8 cellular contexts compared by ENCODE assay signal in genomic region chr1:231242516-231243198, GRCh38. TPM values are rescaled to one million over a fixed set of nuclear protein-coding genes. Genes with fewer than 3 reads are reported as not detected.
A peak's percentile ranks its signal among the peaks of the same experiment; 100 is the strongest.
DNase-seq lines count a peak whose midpoint lies in the region; ATAC-seq and TF ChIP-seq lines count a peak whose summit lies in the region.

No MANE protein-coding gene starts in this region.

- no peaks in the 10 kb centered on the region for H3K9me3 Mint-ChIP-seq in type B pancreatic cell

- ATAC-seq in heart left ventricle (no peak), upper lobe of left lung (ENCODE audit: low FRiP score in 2 of 2) (no peak), left lobe of liver (no peak), GM19328 (IDR thresholded peaks at IDR 0.05; ENCODE audit: unreplicated experiment) (no peak)

- H3K27ac ChIP-seq in heart left ventricle (peak overlapping the region in 4 of 12 donors; percentile 87 to 90 (median 90)), VCaP (peak overlapping the region; percentile 83; the same call in 1 of the 2 replicates), iPS-18a (ENCODE audit: low read length) (no peak overlapping the region), upper lobe of left lung (peak overlapping the region in 1 of 4 donors; percentile 90)

- H3K27ac Mint-ChIP-seq in type B pancreatic cell: peak overlapping the region; percentile 90

- DNase-seq in heart left ventricle (no peak), cardiac septum (ENCODE audit: low spot score) (no peak), type B pancreatic cell (ENCODE audit: extremely low spot score, unreplicated experiment) (no peak), upper lobe of left lung (no peak), left lobe of liver (ENCODE audit: low spot score) (no peak)

- intact Hi-C loops in heart left ventricle (cut with DNase I): loop anchor here in 6 of 10 donors (5.0 to 10.0 kb wide), 4 partner anchors 92 to 362 kb away; partner anchors contain the start of genes EXOC8 (in 3 of the 6) and SPRTN (in 3 of the 6)
- intact Hi-C loops in cardiac septum (cut with DNase I): loop anchor here (5.0 kb wide), 1 partner anchor 95 kb away; the partner anchor contains the start of genes EXOC8 and SPRTN

- H3K9me3 ChIP-seq in heart left ventricle (no peaks in the 10 kb centered on the region), iPS-18a (ENCODE audit: control insufficient read depth, low read depth, low read length) (no peaks in the 10 kb centered on the region), upper lobe of left lung (no peaks in the 10 kb centered on the region)

- H3K4me1 ChIP-seq in heart left ventricle: peaks cover 0 to 44% (median 27%) of the 10 kb centered on the region in 12 donors
- H3K4me1 ChIP-seq in iPS-18a (ENCODE audit: control insufficient read depth, low read depth, low read length): no peaks in the 10 kb centered on the region
- peaks cover 23 to 29% (median 27%) of the 10 kb centered on the region in 4 donors for H3K4me1 ChIP-seq in upper lobe of left lung

- H3K36me3 Mint-ChIP-seq in type B pancreatic cell: peaks cover 14% of the 10 kb centered on the region

- H3K36me3 ChIP-seq in heart left ventricle: peaks cover 0 to 32% (median 14%) of the 10 kb centered on the region in 9 donors
- H3K36me3 ChIP-seq in iPS-18a (ENCODE audit: control insufficient read depth, low read depth, low read length): peaks cover 6% of the 10 kb centered on the region
- peaks cover 0 to 12% (median 7%) of the 10 kb centered on the region in 4 donors for H3K36me3 ChIP-seq in upper lobe of left lung

- no peaks in the 10 kb centered on the region for H3K27me3 Mint-ChIP-seq in type B pancreatic cell

- H3K4me3 ChIP-seq in heart left ventricle: peak overlapping the region in 10 of 12 donors; percentile 74 to 94 (median 80)
- peak overlapping the region; percentile 97 for H3K4me3 ChIP-seq in iPS-18a (ENCODE audit: low read length)
- peak overlapping the region in 2 of 4 donors; percentile 65 to 82 for H3K4me3 ChIP-seq in upper lobe of left lung

- no peak for TF ChIP-seq POLR2A in heart left ventricle (IDR thresholded peaks at IDR 0.05)
- no peak for TF ChIP-seq POLR2A in upper lobe of left lung (IDR thresholded peaks at IDR 0.05)

- H3K4me3 Mint-ChIP-seq in type B pancreatic cell: peak overlapping the region; percentile 95

- 46 to 58% (median 52%) methylated on average over 5 of the region's 5 CpGs for WGBS in heart left ventricle, 4 donors
- WGBS in upper lobe of left lung, 2 donors: 25 to 33% methylated on average over 5 of the region's 5 CpGs

- TF ChIP-seq CTCF in heart left ventricle (IDR thresholded peaks at IDR 0.05) (no peak), VCaP (conservative IDR thresholded peaks at IDR 0.05) (no peak), type B pancreatic cell (conservative IDR thresholded peaks at IDR 0.05) (no peak), upper lobe of left lung (IDR thresholded peaks at IDR 0.05) (no peak)

- peak overlapping the region; percentile 80 for H3K9ac ChIP-seq in iPS-18a (ENCODE audit: low read length)

- H3K4me1 Mint-ChIP-seq in type B pancreatic cell (ENCODE audit: unreplicated experiment): peaks cover 34% of the 10 kb centered on the region

- no peak for TF ChIP-seq EP300 in upper lobe of left lung (IDR thresholded peaks at IDR 0.05)

- H3K27me3 ChIP-seq in heart left ventricle (no peaks in the 10 kb centered on the region), iPS-18a (ENCODE audit: control insufficient read depth, insufficient read depth, low read length) (no peaks in the 10 kb centered on the region), upper lobe of left lung (no peaks in the 10 kb centered on the region)

RNA-seq across cellular contexts. Expression of gene GNPAT, which starts 1.6 kb away (rescaled TPM):
- total RNA-seq in heart left ventricle (10 to 100 TPM; 43.3 to 62.6 (median 52.8) TPM), cardiac septum (49.0 TPM), type B pancreatic cell (ENCODE audit: low replicate concordance) (39.7 and 54.3 TPM in 2 replicates), upper lobe of left lung (10 to 100 TPM; 14.0 to 65.0 (median 30.5) TPM), left lobe of liver (19.0 TPM)
- 10 to 100 TPM; 49.0 to 55.5 TPM for polyA plus RNA-seq in heart left ventricle
